24 cellular contexts compared by ENCODE assay signal in genomic region chr4:189981970-189982369, GRCh38. TPM values are rescaled to one million over a fixed set of nuclear protein-coding genes. Genes with fewer than 3 reads are reported as not detected.
A peak's percentile ranks its signal among the peaks of the same experiment; 100 is the strongest.
DNase-seq lines count a peak whose midpoint lies in the region; ATAC-seq and TF ChIP-seq lines count a peak whose summit lies in the region.
"Had no signal": no experiment of that assay in that cellular context is flagged by ENCODE, and none has a peak within 500 bp of the region (broad histone marks: within the 10 kb centered on the region; RNA-seq: fewer than 3 reads in every experiment).

No MANE protein-coding gene starts in this region.

- H3K27ac Mint-ChIP-seq in chondrocyte (ENCODE audit: unreplicated experiment), result no peak overlapping the region
- H3K27ac Mint-ChIP-seq in WTC11, result no peak overlapping the region
- H3K27ac Mint-ChIP-seq: CD14-positive monocyte; CD4-positive, CD25-positive, alpha-beta regulatory T cell had no signal

- TF ChIP-seq CTCF in chondrocyte (IDR thresholded peaks at IDR 0.05) (no peak), WTC11 (IDR thresholded peaks at IDR 0.05) (no peak)

- POLR2A ChIA-PET in WTC11 (lab: Charles Lee), result no interaction called here

- no peaks in the 10 kb centered on the region for H3K36me3 Mint-ChIP-seq in chondrocyte (ENCODE audit: low read depth)
- peaks cover 19% of the 10 kb centered on the region for H3K36me3 Mint-ChIP-seq in WTC11
- H3K36me3 Mint-ChIP-seq: CD14-positive monocyte; CD4-positive, alpha-beta memory T cell; CD4-positive, CD25-positive, alpha-beta regulatory T cell; CD8-positive, alpha-beta memory T cell had no signal

- H3K4me1 Mint-ChIP-seq in chondrocyte (ENCODE audit: low read depth), result no peaks in the 10 kb centered on the region
- H3K4me1 Mint-ChIP-seq in WTC11, result peaks cover 9% of the 10 kb centered on the region
- H3K4me1 Mint-ChIP-seq: CD14-positive monocyte; CD4-positive, alpha-beta memory T cell; CD4-positive, CD25-positive, alpha-beta regulatory T cell; CD8-positive, alpha-beta memory T cell had no signal

- intact Hi-C loops in Right ventricle myocardium inferior (cut with DNase I), result no loop called here
- intact Hi-C loops in cardiac septum (cut with DNase I), result no loop called here
- intact Hi-C loops in posterior vena cava (cut with DNase I), result no loop called here

- H3K27me3 Mint-ChIP-seq in chondrocyte (ENCODE audit: low read depth), result peaks cover 2% of the 10 kb centered on the region
- peaks cover 13% of the 10 kb centered on the region for H3K27me3 Mint-ChIP-seq in WTC11 (ENCODE audit: low read depth)
- H3K27me3 Mint-ChIP-seq: CD4-positive, alpha-beta memory T cell; CD8-positive, alpha-beta memory T cell had no signal

- H3K4me3 Mint-ChIP-seq in chondrocyte (ENCODE audit: unreplicated experiment) (no peak overlapping the region), WTC11 (no peak overlapping the region)
- H3K4me3 Mint-ChIP-seq: CD14-positive monocyte; CD4-positive, alpha-beta memory T cell; CD4-positive, CD25-positive, alpha-beta regulatory T cell; CD8-positive, alpha-beta memory T cell had no signal

- peaks cover 4% of the 10 kb centered on the region for H3K9me3 Mint-ChIP-seq in chondrocyte (ENCODE audit: low read depth)
- peaks cover 32% of the 10 kb centered on the region for H3K9me3 Mint-ChIP-seq in WTC11
- H3K9me3 Mint-ChIP-seq: CD8-positive, alpha-beta memory T cell had no signal

- CTCF ChIA-PET in WTC11 (lab: Charles Lee), result no interaction called here

- no peak for ATAC-seq in Right ventricle myocardium inferior
- no peak for ATAC-seq in WTC11
- ATAC-seq: GM12878 had no signal

- DNase-seq in Right ventricle myocardium inferior (ENCODE audit: missing footprints) (peak; percentile 37), cardiac septum (ENCODE audit: low spot score) (no peak), chondrocyte (ENCODE audit: low spot score) (peak; percentile 61), posterior vena cava (ENCODE audit: low spot score) (peak; percentile 67), WTC11 (ENCODE audit: low spot score) (no peak)
- DNase-seq in activated CD4-positive, alpha-beta T cell treated with anti-CD3 and anti-CD28 coated beads for 4 hours, result no peak
- DNase-seq: 8988T; ACHN; BE2C; C1 segment of cervical spinal cord; CD4-positive, CD25-positive, alpha-beta regulatory T cell; CD8-positive, alpha-beta memory T cell; COR-L47; DMS 273 treated with DMSO at 0.1 percent for 48 hours; DMS153; DMS53; DMS79; DND-41; EL; GDM1 had no signal

TF ChIP-seq in WTC11, 78 proteins besides CTCF, POLR2A, EP300 and RAD21:
- TF ChIP-seq ZNF512 (CRISPR knock-in tag; IDR thresholded peaks at IDR 0.05; ENCODE audit: borderline replicate concordance), result no peak
- TF ChIP-seq ZNF232 (CRISPR knock-in tag; IDR thresholded peaks at IDR 0.05), result no peak
- TF ChIP-seq CREB1 (CRISPR knock-in tag; IDR thresholded peaks at IDR 0.05), result no peak

RNA-seq across cellular contexts. Expression of gene FRG1, which starts 41.3 kb away (rescaled TPM):
- 38.4 TPM for total RNA-seq in Right ventricle myocardium inferior
- 33.0 TPM for total RNA-seq in cardiac septum
- 29.7 to 31.5 TPM (median 30.9 TPM) in 3 replicates for total RNA-seq in chondrocyte
- total RNA-seq in posterior vena cava, result 10 to 100 TPM; 41.6 to 46.4 TPM
- total RNA-seq in WTC11 (2021), result 23.1 to 27.3 TPM (median 24.5 TPM) in 3 replicates

RNA-seq across cellular contexts. Expression of gene FRG2, which starts 45.1 kb away (rescaled TPM):
- total RNA-seq in Right ventricle myocardium inferior (not detected), cardiac septum (not detected), chondrocyte (not detected in 3 replicates), posterior vena cava (not detected), WTC11 (2021) (not detected in 3 replicates)
- total RNA-seq: CD4-positive, alpha-beta memory T cell; CD4-positive, CD25-positive, alpha-beta regulatory T cell; G401; GM12878 had no signal

Comparison
In these comparisons a context has a peak if more than half of its experiments do, and no peak if none do; other contexts are left out.
1. DNase-seq: peak in Right ventricle myocardium inferior (single experiment), chondrocyte (single experiment) and posterior vena cava (single experiment); none in cardiac septum (single experiment), WTC11 (single experiment) and activated CD4-positive, alpha-beta T cell treated with anti-CD3 and anti-CD28 coated beads for 4 hours (0 of 2).